ENCODE assay signal across 1 cellular context in genomic region chr19:49861127-49861526, GRCh38.
TF ChIP-seq lines count a peak whose summit lies in the region.

No MANE protein-coding gene starts in this region.

TF ChIP-seq in PFSK-1, 5 proteins besides CTCF, POLR2A, EP300 and RAD21:
- TF ChIP-seq REST (IDR thresholded peaks at IDR 0.05; ENCODE audit: insufficient read depth in 1 of 2, low read depth in 2 of 2, low read length in 2 of 2) (no peak), SIN3A (IDR thresholded peaks at IDR 0.05; ENCODE audit: borderline replicate concordance, insufficient read depth, low read length) (no peak), FOXP2 (optimal IDR thresholded peaks at IDR 0.05; ENCODE audit: borderline replicate concordance, extremely low read depth, extremely low read length, insufficient read depth) (no peak), POLR2AphosphoS5 (IDR thresholded peaks at IDR 0.05; ENCODE audit: low read depth, low read length) (peak; percentile 9; the same call in 1 of the 2 replicates), TAF1 (IDR thresholded peaks at IDR 0.05; ENCODE audit: borderline replicate concordance, insufficient read depth, low read length) (no peak)
TF ChIP-seq in PFSK-1: peak in this region for 1.
